In the genomic region with DNA sequence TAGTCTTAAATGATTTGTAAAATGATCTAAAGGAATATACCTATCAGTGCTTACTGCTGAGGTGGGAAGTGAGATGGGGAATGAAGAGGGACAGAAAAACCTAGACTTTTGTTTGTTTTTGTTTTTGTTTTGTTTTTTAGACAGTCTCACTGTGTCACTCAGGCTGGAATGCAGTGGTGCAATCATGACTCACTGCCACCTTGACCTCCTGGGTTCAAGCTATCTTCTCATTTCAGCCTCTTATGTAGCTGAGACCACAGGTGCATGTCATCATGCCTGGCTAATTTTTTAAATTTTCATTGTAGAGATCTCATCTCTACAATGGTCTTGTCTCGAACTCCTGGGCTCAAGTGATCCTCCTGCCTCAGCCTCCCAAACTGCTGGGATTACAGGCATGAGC, we compare ENCODE assay signal across 22 cellular contexts.
"Had no signal": no experiment of that assay in that cellular context is flagged by ENCODE, and none has a peak within 500 bp of the region (broad histone marks: within the 10 kb centered on the region; RNA-seq: fewer than 3 reads in every experiment).

No MANE protein-coding gene starts in this region.

- H3K4me3 Mint-ChIP-seq: activated CD4-positive, alpha-beta T cell treated with anti-CD3 and anti-CD28 coated beads, Interleukin-2, amount 10 ng/mL, durations not matched to agents 24 days and 14 days; activated CD8-positive, alpha-beta T cell treated with anti-CD3 and anti-CD28 coated beads for 36 hours; activated naive CD8-positive, alpha-beta T cell treated with anti-CD3 and anti-CD28 coated beads, Interleukin-2, amount 10 ng/mL, durations not matched to agents 7 days and 5 days; activated T-helper 17 cell treated with anti-CD3 and anti-CD28 coated beads, Interleukin-2, amount 50 U/mL, for 72 hours; brain; endodermal cell; nephron progenitor cell had no signal

- H3K36me3 Mint-ChIP-seq: brain had no signal

- ATAC-seq: activated T-helper 17 cell treated with anti-CD3 and anti-CD28 coated beads, Interleukin-2, amount 50 U/mL, for 72 hours; left lobe of liver had no signal

- DNase-seq: activated CD4-positive, alpha-beta T cell treated with anti-CD3 and anti-CD28 coated beads, Interleukin-2, amount 10 ng/mL, durations not matched to agents 24 days and 14 days; activated CD8-positive, alpha-beta T cell treated with anti-CD3 and anti-CD28 coated beads for 36 hours; activated naive CD4-positive, alpha-beta T cell; activated naive CD8-positive, alpha-beta T cell treated with anti-CD3 and anti-CD28 coated beads, Interleukin-2, amount 10 ng/mL, durations not matched to agents 7 days and 5 days; activated T-cell treated with anti-CD3 and anti-CD28 coated beads, Interleukin-2, amount 50 U/mL, for 1 hour; central memory CD4-positive, alpha-beta T cell; colonic mucosa; endodermal cell; hypothalamus; midbrain; nephron progenitor cell; nucleus accumbens; posterior cingulate gyrus; stimulated activated CD4-positive, alpha-beta T cell treated with anti-CD3 and anti-CD28 coated beads, Interleukin-12 subunit alpha, Interleukin-12 subunit beta, amount 100 ng/mL, for 4 hours; stimulated activated CD4-positive, alpha-beta T cell treated with anti-CD3 and anti-CD28 coated beads, Interleukin-1b, Interleukin-23, amount 100 ng/mL, for 48 hours; stimulated activated CD8-positive, alpha-beta memory T cell treated with anti-CD3 and anti-CD28 coated beads, Interleukin-4, amount 100 ng/mL, for 48 hours; stimulated activated naive CD4-positive, alpha-beta T cell; T-helper 9 cell had no signal

- H3K4me1 Mint-ChIP-seq: activated CD4-positive, alpha-beta T cell treated with anti-CD3 and anti-CD28 coated beads, Interleukin-2, amount 10 ng/mL, durations not matched to agents 24 days and 14 days; activated naive CD8-positive, alpha-beta T cell treated with anti-CD3 and anti-CD28 coated beads, Interleukin-2, amount 10 ng/mL, durations not matched to agents 7 days and 5 days; activated T-helper 17 cell treated with anti-CD3 and anti-CD28 coated beads, Interleukin-2, amount 50 U/mL, for 72 hours; brain; endodermal cell; nephron progenitor cell had no signal

- H3K36me3 ChIP-seq: colonic mucosa had no signal

- H3K27ac ChIP-seq: colonic mucosa had no signal

- H3K4me3 ChIP-seq: colonic mucosa, lung had no signal

- H3K27me3 ChIP-seq: colonic mucosa had no signal

- H3K27ac Mint-ChIP-seq: activated CD4-positive, alpha-beta T cell treated with anti-CD3 and anti-CD28 coated beads, Interleukin-2, amount 10 ng/mL, durations not matched to agents 24 days and 14 days; activated CD8-positive, alpha-beta T cell treated with anti-CD3 and anti-CD28 coated beads for 36 hours; activated naive CD8-positive, alpha-beta T cell treated with anti-CD3 and anti-CD28 coated beads, Interleukin-2, amount 10 ng/mL, durations not matched to agents 7 days and 5 days; activated T-helper 17 cell treated with anti-CD3 and anti-CD28 coated beads, Interleukin-2, amount 50 U/mL, for 72 hours; brain; endodermal cell; nephron progenitor cell had no signal

- H3K4me1 ChIP-seq: colonic mucosa had no signal

- H3K9me3 ChIP-seq: colonic mucosa had no signal

- H3K9me3 Mint-ChIP-seq: endodermal cell, nephron progenitor cell had no signal
